In genomic region chr17:42518046-42518754, GRCh38 we compare ENCODE assay signal across 8 cellular contexts. TPM values are rescaled to one million over a fixed set of nuclear protein-coding genes. Genes with fewer than 3 reads are reported as not detected.
DNase-seq lines count a peak whose midpoint lies in the region; ATAC-seq, FAIRE-seq and TF ChIP-seq lines count a peak whose summit lies in the region.

No MANE protein-coding gene starts in this region.

- TF ChIP-seq POLR2A in GM12892 (IDR thresholded peaks at IDR 0.05; ENCODE audit: low read depth, low read length) = no peak

- peaks cover 5 to 8% (median 5%) of the 10 kb centered on the region in 7 donors for H3K4me1 Mint-ChIP-seq in naive thymus-derived CD4-positive, alpha-beta T cell
- peaks cover 6 to 8% (median 7%) of the 10 kb centered on the region in 4 donors for H3K4me1 Mint-ChIP-seq in naive thymus-derived CD8-positive, alpha-beta T cell

- peaks cover 0 to 16% (median 0%) of the 10 kb centered on the region in 5 donors for H3K36me3 Mint-ChIP-seq in naive thymus-derived CD4-positive, alpha-beta T cell
- H3K36me3 Mint-ChIP-seq in naive thymus-derived CD8-positive, alpha-beta T cell = peaks cover 0 to 6% (median 0%) of the 10 kb centered on the region in 3 donors

- peaks cover 0 to 26% (median 8%) of the 10 kb centered on the region in 3 experiments for H3K36me3 ChIP-seq in naive thymus-derived CD4-positive, alpha-beta T cell (ENCODE audit: control insufficient read depth in 2 of 3, insufficient read depth in 3 of 3, low read length in 3 of 3)

- H3K4me3 ChIP-seq in epithelial cell of proximal tubule (ENCODE audit: low read depth, low read length) = no peak overlapping the region
- no peak overlapping the region for H3K4me3 ChIP-seq in naive thymus-derived CD4-positive, alpha-beta T cell (ENCODE audit: low read length)

- peaks cover 0 to 4% (median 0%) of the 10 kb centered on the region in 5 donors for H3K27me3 Mint-ChIP-seq in naive thymus-derived CD4-positive, alpha-beta T cell
- no peaks in the 10 kb centered on the region for H3K27me3 Mint-ChIP-seq in naive thymus-derived CD8-positive, alpha-beta T cell

- H3K27ac Mint-ChIP-seq in naive thymus-derived CD4-positive, alpha-beta T cell = no peak overlapping the region
- peak overlapping the region in 1 of 10 donors; percentile 65 for H3K27ac Mint-ChIP-seq in naive thymus-derived CD8-positive, alpha-beta T cell

- no peak overlapping the region for H3K4me3 Mint-ChIP-seq in naive thymus-derived CD4-positive, alpha-beta T cell
- no peak overlapping the region for H3K4me3 Mint-ChIP-seq in naive thymus-derived CD8-positive, alpha-beta T cell

- peak; percentile 67 for ATAC-seq in naive thymus-derived CD4-positive, alpha-beta T cell
- ATAC-seq in naive thymus-derived CD8-positive, alpha-beta T cell = no peak
- no peak for ATAC-seq in GM21367 (IDR thresholded peaks at IDR 0.05; ENCODE audit: unreplicated experiment)

- intact Hi-C loops in naive thymus-derived CD4-positive, alpha-beta T cell (cut with micrococcal nuclease) = no loop called here

- no peak overlapping the region for H3K27ac ChIP-seq in naive thymus-derived CD4-positive, alpha-beta T cell (ENCODE audit: low read depth, low read length)

- H3K4me1 ChIP-seq in naive thymus-derived CD4-positive, alpha-beta T cell (ENCODE audit: control insufficient read depth in 2 of 2, insufficient read depth in 2 of 2, low read length in 2 of 2) = no peaks in the 10 kb centered on the region

- no peak for FAIRE-seq in GM12892 (lab: Jason Lieb, UNC)

- CTCF ChIA-PET in naive thymus-derived CD4-positive, alpha-beta T cell (lab: Charles Lee) = interaction anchor here (0.5 to 2.5 kb wide), 15 partner anchors 9 to 307 kb away, joined by 3 to 7 read pairs (median 4); no protein-coding TSS in a partner anchor

- no peaks in the 10 kb centered on the region for H3K9me3 Mint-ChIP-seq in naive thymus-derived CD4-positive, alpha-beta T cell
- no peaks in the 10 kb centered on the region for H3K9me3 Mint-ChIP-seq in naive thymus-derived CD8-positive, alpha-beta T cell

- H3K27me3 ChIP-seq in naive thymus-derived CD4-positive, alpha-beta T cell (ENCODE audit: control insufficient read depth in 2 of 2, insufficient read depth in 2 of 2, low read length in 2 of 2) = no peaks in the 10 kb centered on the region

- DNase-seq in C1 segment of cervical spinal cord (lab: John Stamatoyannopoulos, UW) (peak in 9 of 14 donors; percentile 19 to 74 (median 37)), NOMO-1 (lab: John Stamatoyannopoulos, UW; ENCODE audit: unreplicated experiment in 2 of 2) (peak; percentile 45 to 53), epithelial cell of proximal tubule (ENCODE audit: low read depth) (peak; percentile 73), GM12892 (ENCODE audit: insufficient read length) (no peak)
- DNase-seq in naive thymus-derived CD4-positive, alpha-beta T cell = no peak
- no peak for DNase-seq in naive thymus-derived CD8-positive, alpha-beta T cell
- no peak for DNase-seq in stimulated activated CD4-positive, alpha-beta T cell treated with anti-CD3 and anti-CD28 coated beads, Interleukin-1b, Interleukin-23, amount 100 ng/mL, for 48 hours

- no peak for TF ChIP-seq CTCF in epithelial cell of proximal tubule (conservative IDR thresholded peaks at IDR 0.05; ENCODE audit: low read depth, low read length)

- no peaks in the 10 kb centered on the region for H3K9me3 ChIP-seq in naive thymus-derived CD4-positive, alpha-beta T cell (ENCODE audit: control insufficient read depth in 2 of 3, low read length in 3 of 3)

- POLR2A ChIA-PET in naive thymus-derived CD4-positive, alpha-beta T cell (lab: Charles Lee) = interaction anchor here (1.0 kb wide), 2 partner anchors 12 to 15 kb away, joined by 4 to 5 read pairs; no protein-coding TSS in a partner anchor
- POLR2A ChIA-PET in naive thymus-derived CD8-positive, alpha-beta T cell (lab: Charles Lee) = interaction anchor here (1.0 to 1.2 kb wide), 4 partner anchors 29 to 103 kb away, joined by 3 to 5 read pairs (median 4); no protein-coding TSS in a partner anchor

RNA-seq across cellular contexts. Expression of gene NAGLU, which starts 17.8 kb away (rescaled TPM):
- total RNA-seq in epithelial cell of proximal tubule = 25.2 and 28.8 TPM in 2 replicates
- 10 to 100 TPM; 18.0 to 27.1 (median 22.3) TPM for total RNA-seq in naive thymus-derived CD4-positive, alpha-beta T cell
- polyA plus RNA-seq in naive thymus-derived CD4-positive, alpha-beta T cell = 10 to 100 TPM in 1 of 2 donors, 1 to 10 TPM in 1; 6.6 to 17.6 TPM
- total RNA-seq in naive thymus-derived CD8-positive, alpha-beta T cell = 10 to 100 TPM; 26.4 to 28.5 TPM
- 10 to 100 TPM in 2 of 3 donors, 1 to 10 TPM in 1; 8.0 to 16.2 (median 13.4) TPM for polyA plus RNA-seq in naive thymus-derived CD8-positive, alpha-beta T cell
- 6.6 TPM for polyA plus RNA-seq in GM12892 (2012; ENCODE audit: missing spikeins)

RNA-seq across cellular contexts. Expression of gene HSD17B1, which starts 34.5 kb away (rescaled TPM):
- 0.75 and 0.94 TPM in 2 replicates for total RNA-seq in epithelial cell of proximal tubule
- total RNA-seq in naive thymus-derived CD4-positive, alpha-beta T cell = 1 to 10 TPM; 1.2 to 2.2 (median 1.9) TPM
- under 1 TPM; 0.39 to 0.59 TPM for polyA plus RNA-seq in naive thymus-derived CD4-positive, alpha-beta T cell
- 1 to 10 TPM; 1.4 to 2.1 TPM for total RNA-seq in naive thymus-derived CD8-positive, alpha-beta T cell
- under 1 TPM; 0.18 to 0.98 (median 0.24) TPM for polyA plus RNA-seq in naive thymus-derived CD8-positive, alpha-beta T cell
- 0.78 TPM for polyA plus RNA-seq in GM12892 (2012; ENCODE audit: missing spikeins)

RNA-seq across cellular contexts. Expression of gene COASY, which starts 43.7 kb away (rescaled TPM):
- 49.4 and 58.2 TPM in 2 replicates for total RNA-seq in epithelial cell of proximal tubule
- total RNA-seq in naive thymus-derived CD4-positive, alpha-beta T cell = 10 to 100 TPM; 45.3 to 76.9 (median 64.5) TPM
- 10 to 100 TPM; 56.0 to 59.2 TPM for polyA plus RNA-seq in naive thymus-derived CD4-positive, alpha-beta T cell
- total RNA-seq in naive thymus-derived CD8-positive, alpha-beta T cell = 10 to 100 TPM; 67.0 to 72.3 TPM
- 10 to 100 TPM; 48.3 to 67.9 (median 65.5) TPM for polyA plus RNA-seq in naive thymus-derived CD8-positive, alpha-beta T cell
- polyA plus RNA-seq in GM12892 (2012; ENCODE audit: missing spikeins) = 40.8 TPM

RNA-seq across cellular contexts. Expression of gene MLX, which starts 48.7 kb away (rescaled TPM):
- total RNA-seq in epithelial cell of proximal tubule = 15.7 and 47.6 TPM in 2 replicates
- total RNA-seq in naive thymus-derived CD4-positive, alpha-beta T cell = 10 to 100 TPM; 35.3 to 73.9 (median 65.1) TPM
- polyA plus RNA-seq in naive thymus-derived CD4-positive, alpha-beta T cell = 10 to 100 TPM; 28.1 to 46.8 TPM
- 10 to 100 TPM; 58.2 to 67.8 TPM for total RNA-seq in naive thymus-derived CD8-positive, alpha-beta T cell
- 10 to 100 TPM; 24.6 to 47.1 (median 25.0) TPM for polyA plus RNA-seq in naive thymus-derived CD8-positive, alpha-beta T cell
- polyA plus RNA-seq in GM12892 (2012; ENCODE audit: missing spikeins) = 35.1 TPM

RNA-seq across cellular contexts. Expression of gene PSMC3IP, which starts 59.3 kb away (rescaled TPM):
- total RNA-seq in epithelial cell of proximal tubule = 23.8 and 25.9 TPM in 2 replicates
- 10 to 100 TPM in 1 of 5 experiments, 1 to 10 TPM in 4; 2.7 to 14.0 (median 5.2) TPM for total RNA-seq in naive thymus-derived CD4-positive, alpha-beta T cell
- 1 to 10 TPM; 1.3 to 1.6 TPM for polyA plus RNA-seq in naive thymus-derived CD4-positive, alpha-beta T cell
- total RNA-seq in naive thymus-derived CD8-positive, alpha-beta T cell = 1 to 10 TPM; 3.3 to 4.6 TPM
- 1 to 10 TPM in 1 of 3 donors, under 1 TPM in 2; 0.69 to 1.1 (median 0.71) TPM for polyA plus RNA-seq in naive thymus-derived CD8-positive, alpha-beta T cell
- 12.3 TPM for polyA plus RNA-seq in GM12892 (2012; ENCODE audit: missing spikeins)

Comparison
In these comparisons a context has a peak if more than half of its experiments do, and no peak if none do; other contexts are left out.
1. DNase-seq: peak in C1 segment of cervical spinal cord (9 of 14), NOMO-1 (2 of 2) and epithelial cell of proximal tubule (single experiment); none in naive thymus-derived CD4-positive, alpha-beta T cell (0 of 9), naive thymus-derived CD8-positive, alpha-beta T cell (0 of 10), stimulated activated CD4-positive, alpha-beta T cell treated with anti-CD3 and anti-CD28 coated beads, Interleukin-1b, Interleukin-23, amount 100 ng/mL, for 48 hours (single experiment) and GM12892 (single experiment).